25 cellular contexts compared by ENCODE assay signal in the genomic region with DNA sequence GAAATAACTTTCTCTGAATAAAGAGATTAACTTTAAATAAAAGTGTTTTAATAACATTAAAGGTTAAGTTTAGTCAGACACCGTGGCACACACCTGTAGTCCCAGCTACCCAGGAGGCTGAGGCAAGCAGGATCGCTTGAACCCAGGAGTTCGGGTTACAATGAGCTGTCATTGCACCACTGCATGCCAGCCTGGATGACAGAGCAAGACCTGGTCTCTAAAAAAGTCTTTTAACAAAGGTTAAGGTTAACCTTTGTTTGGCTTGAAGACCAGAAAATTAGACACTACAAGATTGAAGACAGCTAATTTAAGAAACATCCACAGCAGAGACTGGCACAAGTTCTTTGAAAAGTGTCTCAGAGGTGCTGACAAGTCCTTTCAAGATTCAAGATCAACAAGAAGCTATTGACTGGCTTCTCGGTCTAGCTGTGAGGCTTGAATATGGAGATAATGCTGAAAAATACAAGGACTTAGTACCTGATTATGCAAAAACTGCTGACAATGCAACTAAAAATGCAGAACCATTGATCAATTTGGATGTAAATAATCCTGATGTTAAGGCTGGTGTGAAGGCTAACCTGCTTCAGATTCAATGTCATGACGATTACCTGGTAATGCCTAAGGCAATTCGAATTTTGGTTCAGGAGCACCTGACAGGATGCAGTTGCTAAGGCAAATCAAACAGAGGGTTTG. TPM values are rescaled to one million over a fixed set of nuclear protein-coding genes. Genes with fewer than 3 reads are reported as not detected.
"Had no signal": no experiment of that assay in that cellular context is flagged by ENCODE, and none has a peak within 500 bp of the region (broad histone marks: within the 10 kb centered on the region; RNA-seq: fewer than 3 reads in every experiment).

No MANE protein-coding gene starts in this region.

- H3K4me3 ChIP-seq: adrenal gland, esophagus squamous epithelium, heart right ventricle, left ventricle myocardium inferior, upper lobe of right lung had no signal

- FAIRE-seq: astrocyte, bronchial epithelial cell had no signal

- DNase-seq: activated CD4-positive, alpha-beta T cell treated with anti-CD3 and anti-CD28 coated beads for 36 hours; activated CD4-positive, alpha-beta T cell treated with anti-CD3 and anti-CD28 coated beads, Interleukin-2, amount 50 U/mL, for 48 hours; activated gamma-delta T cell treated with Interleukin-2 at 50 U/mL for 16 hours; activated T-cell treated with anti-CD3 and anti-CD28 coated beads for 4 hours; adrenal gland; effector CD8-positive, alpha-beta T cell; esophagus squamous epithelium; heart right ventricle; immature natural killer cell; kidney glomerular epithelial cell; left ventricle myocardium inferior; mammary epithelial cell; nephron progenitor cell; stimulated activated CD4-positive, alpha-beta T cell treated with anti-CD3 and anti-CD28 coated beads, Interleukin-12 subunit alpha, Interleukin-12 subunit beta, amount 100 ng/mL, for 4 hours; stimulated activated CD4-positive, alpha-beta T cell treated with anti-CD3 and anti-CD28 coated beads, Interleukin-1b, Interleukin-23, amount 100 ng/mL, for 48 hours; stimulated activated CD8-positive, alpha-beta memory T cell treated with anti-CD3 and anti-CD28 coated beads, Interleukin-4, amount 100 ng/mL, for 48 hours; stimulated activated naive CD4-positive, alpha-beta T cell; upper lobe of right lung; WERI-Rb-1 had no signal

- H3K9me3 ChIP-seq: adrenal gland, esophagus squamous epithelium, heart right ventricle, left ventricle myocardium inferior, upper lobe of right lung had no signal

- H3K27ac ChIP-seq: adrenal gland, esophagus squamous epithelium, heart right ventricle, left ventricle myocardium inferior, upper lobe of right lung, WERI-Rb-1 had no signal

- H3K4me1 ChIP-seq: adrenal gland, heart right ventricle, left ventricle myocardium inferior, upper lobe of right lung had no signal

- H3K27me3 ChIP-seq: adrenal gland, upper lobe of right lung had no signal

- H3K36me3 ChIP-seq: adrenal gland, esophagus squamous epithelium, heart right ventricle, left ventricle myocardium inferior, upper lobe of right lung, WERI-Rb-1 had no signal

- ATAC-seq: activated CD4-positive, alpha-beta T cell treated with anti-CD3 and anti-CD28 coated beads for 36 hours; activated naive CD4-positive, alpha-beta T cell treated with anti-CD3 and anti-CD28 coated beads, Interleukin-2, amount 50 U/mL, for 72 hours; heart right ventricle; upper lobe of right lung had no signal

RNA-seq across cellular contexts. Expression of a gene that starts 48.8 kb away (rescaled TPM):
- total RNA-seq: activated CD4-positive, alpha-beta T cell treated with anti-CD3 and anti-CD28 coated beads for 36 hours; activated naive CD4-positive, alpha-beta T cell treated with anti-CD3 and anti-CD28 coated beads, Interleukin-2, amount 50 U/mL, for 72 hours; activated T-helper 1 cell treated with anti-CD3 and anti-CD28 coated beads, Interleukin-12 subunit alpha, Interleukin-12 subunit beta, Interleukin-2, Interleukin-4 antibody, amounts not matched to agents 30 ng/mL and 10 ng/mL and 1 ng/mL, durations not matched to agents 14 hours and 24 hours and 36 hours; bronchial epithelial cell; esophagus squamous epithelium; mammary epithelial cell; myocyte; progenitor cell of endocrine pancreas; upper lobe of right lung had no signal
- polyA plus RNA-seq: mammary epithelial cell had no signal
